In the genomic region with DNA sequence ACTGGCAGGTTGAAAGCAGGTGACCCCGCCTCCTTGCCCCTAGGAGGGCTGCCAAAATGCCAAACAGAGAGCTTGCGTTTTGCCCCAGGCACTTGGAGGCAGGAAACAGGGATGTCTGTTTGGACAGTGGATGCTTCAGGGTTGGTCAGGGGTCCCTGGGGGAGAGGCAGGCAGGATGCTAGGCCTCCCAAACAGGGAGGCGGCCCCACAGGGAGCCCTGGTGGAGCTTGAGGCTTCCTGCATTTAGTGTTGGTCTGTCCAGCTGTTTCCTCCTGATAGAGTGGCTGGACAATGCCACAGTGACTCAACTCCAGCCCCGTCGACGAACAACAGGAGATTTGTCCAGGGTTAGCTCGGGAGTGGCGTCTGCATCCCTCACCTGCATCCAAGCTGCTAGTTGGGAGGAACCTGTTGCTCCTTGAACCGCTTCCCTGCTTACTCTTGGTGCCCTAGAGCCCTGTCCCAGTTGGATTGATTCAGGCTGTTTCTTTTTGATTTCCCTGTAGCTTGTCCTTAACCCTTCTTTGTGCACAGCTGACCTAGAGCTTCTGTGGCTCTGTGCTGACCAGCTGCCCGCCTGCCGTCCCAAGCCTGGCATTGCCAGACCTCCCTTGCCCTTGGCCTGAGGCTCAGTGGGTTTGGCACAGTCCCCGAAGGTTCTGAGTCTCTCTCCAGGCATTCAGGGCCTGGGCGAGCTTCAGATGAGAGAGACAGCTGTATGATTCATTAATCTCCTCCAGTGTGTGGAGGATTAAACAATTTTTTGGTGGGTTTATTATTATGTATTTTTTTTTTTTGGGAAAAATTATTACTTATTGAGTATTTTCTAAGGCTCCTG, we compare ENCODE assay signal across 8 cellular contexts. TPM values are rescaled to one million over a fixed set of nuclear protein-coding genes. Genes with fewer than 3 reads are reported as not detected.
DNase-seq lines count a peak whose midpoint lies in the region; ATAC-seq, FAIRE-seq and TF ChIP-seq lines count a peak whose summit lies in the region.
"Had no signal": no experiment of that assay in that cellular context is flagged by ENCODE, and none has a peak within 500 bp of the region (broad histone marks: within the 10 kb centered on the region; RNA-seq: fewer than 3 reads in every experiment).

No MANE protein-coding gene starts in this region.

- DNase-seq in HTR-8/SVneo (ENCODE audit: insufficient read length, low spot score) = peak; percentile 65
- DNase-seq in body of pancreas = peak in 2 of 4 donors; percentile 30 to 38
- peak; percentile 72 to 83 (median 82) for DNase-seq in right cardiac atrium
- peak; percentile 18 to 45 for DNase-seq in thyroid gland
- DNase-seq in activated T-cell treated with anti-CD3 and anti-CD28 coated beads for 4 hours = no peak
- DNase-seq: activated naive CD4-positive, alpha-beta T cell had no signal

- TF ChIP-seq POLR2A in body of pancreas (IDR thresholded peaks at IDR 0.05) (no peak), thyroid gland (IDR thresholded peaks at IDR 0.05) (no peak)

- no peaks in the 10 kb centered on the region for H3K27me3 ChIP-seq in body of pancreas
- H3K27me3 ChIP-seq in right cardiac atrium (ENCODE audit: control insufficient read depth, insufficient read depth) = no peaks in the 10 kb centered on the region
- no peaks in the 10 kb centered on the region for H3K27me3 ChIP-seq in thyroid gland

- 51 to 61% methylated on average over 10 to 13 of the region's 13 CpGs for WGBS in body of pancreas, 2 donors
- 40% methylated on average over 13 of the region's 13 CpGs for WGBS in right cardiac atrium
- WGBS in thyroid gland, 2 donors = 70 to 79% methylated on average over 11 to 13 of the region's 13 CpGs

- H3K4me3 ChIP-seq in body of pancreas = no peak overlapping the region
- no peak overlapping the region for H3K4me3 ChIP-seq in right cardiac atrium (ENCODE audit: low read length)
- H3K4me3 ChIP-seq in thyroid gland (replicated peaks in 1 of 3) = no peak overlapping the region

- no peaks in the 10 kb centered on the region for H3K9me3 ChIP-seq in body of pancreas
- H3K9me3 ChIP-seq in right cardiac atrium (ENCODE audit: control insufficient read depth, low read length) = no peaks in the 10 kb centered on the region
- H3K9me3 ChIP-seq in thyroid gland = no peaks in the 10 kb centered on the region

- ATAC-seq in body of pancreas = peak; percentile 19
- ATAC-seq in right cardiac atrium = peak; percentile 76 to 93
- no peak for ATAC-seq in HG03139 (IDR thresholded peaks at IDR 0.05; ENCODE audit: unreplicated experiment)
- no peak for ATAC-seq in HG03025 (IDR thresholded peaks at IDR 0.05; ENCODE audit: low FRiP score, unreplicated experiment)

- H3K4me1 ChIP-seq in body of pancreas = peaks cover 32% of the 10 kb centered on the region
- H3K4me1 ChIP-seq in right cardiac atrium (ENCODE audit: control insufficient read depth, insufficient read depth, low read length) = peaks cover 32% of the 10 kb centered on the region
- H3K4me1 ChIP-seq in thyroid gland = peaks cover 16 to 46% of the 10 kb centered on the region in 2 donors

- TF ChIP-seq CTCF in body of pancreas (IDR thresholded peaks at IDR 0.05) = no peak
- no peak for TF ChIP-seq CTCF in thyroid gland (IDR thresholded peaks at IDR 0.05)

- intact Hi-C loops in body of pancreas (cut with DNase I) (no loop called here), right cardiac atrium (cut with DNase I) (loop anchor here in 1 of 4 donors (5.0 kb wide), 1 partner anchor 46 kb away; a partner anchor contains a TSS), thyroid gland (cut with DNase I) (no loop called here)

- H3K27ac ChIP-seq in body of pancreas (peak overlapping the region in 3 of 4 donors; percentile 23 to 52 (median 41)), right cardiac atrium (ENCODE audit: low read length) (peak overlapping the region; percentile 72), thyroid gland (peak overlapping the region in 1 of 3 donors; percentile 38)

- peak; percentile 52 for FAIRE-seq in HTR-8/SVneo (lab: Jason Lieb, UNC)

- H3K36me3 ChIP-seq in body of pancreas (replicated peaks in 1 of 2; ENCODE audit: insufficient read depth in 1 of 2, low read depth in 2 of 2) = no peaks in the 10 kb centered on the region
- no peaks in the 10 kb centered on the region for H3K36me3 ChIP-seq in thyroid gland

RNA-seq across cellular contexts. Expression of a gene that starts 45.9 kb away (rescaled TPM):
- total RNA-seq in body of pancreas (10 to 100 TPM; 14.0 to 18.5 TPM), right cardiac atrium (100 to 1,000 TPM; 151 to 184 (median 172) TPM), thyroid gland (10 to 100 TPM; 26.9 to 47.5 (median 33.2) TPM)
- polyA plus RNA-seq in right cardiac atrium = 121 TPM

Comparison
In these comparisons a context has a peak if more than half of its experiments do, and no peak if none do; other contexts are left out.
1. ATAC-seq: peak in body of pancreas (single experiment) and right cardiac atrium (2 of 2); none in HG03139 (single experiment) and HG03025 (single experiment).